ENCODE assay signal across 1 cellular context in the genomic region with DNA sequence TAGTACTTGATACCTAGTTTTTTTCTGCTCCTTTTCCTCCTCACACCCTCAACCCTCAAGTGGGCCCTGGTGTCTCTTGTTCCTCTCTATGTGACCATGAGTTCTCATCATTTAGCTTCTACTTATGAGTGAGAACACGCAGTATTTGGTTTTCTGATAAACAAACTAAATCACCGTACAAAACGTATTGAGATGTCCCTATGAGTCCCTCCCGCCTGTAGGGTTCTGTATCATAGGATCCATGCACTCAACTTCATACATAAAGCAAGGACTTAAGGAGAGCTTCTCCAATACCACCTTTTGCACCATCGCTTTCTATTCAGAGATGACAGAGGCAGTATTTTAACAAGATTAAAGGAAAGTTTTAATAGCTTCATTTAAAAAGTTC.
TF ChIP-seq lines count a peak whose summit lies in the region.

No MANE protein-coding gene starts in this region.

TF ChIP-seq in GM23338, 12 proteins besides CTCF, POLR2A, EP300 and RAD21 (continued from another document):
- TF ChIP-seq, protein P1, sequence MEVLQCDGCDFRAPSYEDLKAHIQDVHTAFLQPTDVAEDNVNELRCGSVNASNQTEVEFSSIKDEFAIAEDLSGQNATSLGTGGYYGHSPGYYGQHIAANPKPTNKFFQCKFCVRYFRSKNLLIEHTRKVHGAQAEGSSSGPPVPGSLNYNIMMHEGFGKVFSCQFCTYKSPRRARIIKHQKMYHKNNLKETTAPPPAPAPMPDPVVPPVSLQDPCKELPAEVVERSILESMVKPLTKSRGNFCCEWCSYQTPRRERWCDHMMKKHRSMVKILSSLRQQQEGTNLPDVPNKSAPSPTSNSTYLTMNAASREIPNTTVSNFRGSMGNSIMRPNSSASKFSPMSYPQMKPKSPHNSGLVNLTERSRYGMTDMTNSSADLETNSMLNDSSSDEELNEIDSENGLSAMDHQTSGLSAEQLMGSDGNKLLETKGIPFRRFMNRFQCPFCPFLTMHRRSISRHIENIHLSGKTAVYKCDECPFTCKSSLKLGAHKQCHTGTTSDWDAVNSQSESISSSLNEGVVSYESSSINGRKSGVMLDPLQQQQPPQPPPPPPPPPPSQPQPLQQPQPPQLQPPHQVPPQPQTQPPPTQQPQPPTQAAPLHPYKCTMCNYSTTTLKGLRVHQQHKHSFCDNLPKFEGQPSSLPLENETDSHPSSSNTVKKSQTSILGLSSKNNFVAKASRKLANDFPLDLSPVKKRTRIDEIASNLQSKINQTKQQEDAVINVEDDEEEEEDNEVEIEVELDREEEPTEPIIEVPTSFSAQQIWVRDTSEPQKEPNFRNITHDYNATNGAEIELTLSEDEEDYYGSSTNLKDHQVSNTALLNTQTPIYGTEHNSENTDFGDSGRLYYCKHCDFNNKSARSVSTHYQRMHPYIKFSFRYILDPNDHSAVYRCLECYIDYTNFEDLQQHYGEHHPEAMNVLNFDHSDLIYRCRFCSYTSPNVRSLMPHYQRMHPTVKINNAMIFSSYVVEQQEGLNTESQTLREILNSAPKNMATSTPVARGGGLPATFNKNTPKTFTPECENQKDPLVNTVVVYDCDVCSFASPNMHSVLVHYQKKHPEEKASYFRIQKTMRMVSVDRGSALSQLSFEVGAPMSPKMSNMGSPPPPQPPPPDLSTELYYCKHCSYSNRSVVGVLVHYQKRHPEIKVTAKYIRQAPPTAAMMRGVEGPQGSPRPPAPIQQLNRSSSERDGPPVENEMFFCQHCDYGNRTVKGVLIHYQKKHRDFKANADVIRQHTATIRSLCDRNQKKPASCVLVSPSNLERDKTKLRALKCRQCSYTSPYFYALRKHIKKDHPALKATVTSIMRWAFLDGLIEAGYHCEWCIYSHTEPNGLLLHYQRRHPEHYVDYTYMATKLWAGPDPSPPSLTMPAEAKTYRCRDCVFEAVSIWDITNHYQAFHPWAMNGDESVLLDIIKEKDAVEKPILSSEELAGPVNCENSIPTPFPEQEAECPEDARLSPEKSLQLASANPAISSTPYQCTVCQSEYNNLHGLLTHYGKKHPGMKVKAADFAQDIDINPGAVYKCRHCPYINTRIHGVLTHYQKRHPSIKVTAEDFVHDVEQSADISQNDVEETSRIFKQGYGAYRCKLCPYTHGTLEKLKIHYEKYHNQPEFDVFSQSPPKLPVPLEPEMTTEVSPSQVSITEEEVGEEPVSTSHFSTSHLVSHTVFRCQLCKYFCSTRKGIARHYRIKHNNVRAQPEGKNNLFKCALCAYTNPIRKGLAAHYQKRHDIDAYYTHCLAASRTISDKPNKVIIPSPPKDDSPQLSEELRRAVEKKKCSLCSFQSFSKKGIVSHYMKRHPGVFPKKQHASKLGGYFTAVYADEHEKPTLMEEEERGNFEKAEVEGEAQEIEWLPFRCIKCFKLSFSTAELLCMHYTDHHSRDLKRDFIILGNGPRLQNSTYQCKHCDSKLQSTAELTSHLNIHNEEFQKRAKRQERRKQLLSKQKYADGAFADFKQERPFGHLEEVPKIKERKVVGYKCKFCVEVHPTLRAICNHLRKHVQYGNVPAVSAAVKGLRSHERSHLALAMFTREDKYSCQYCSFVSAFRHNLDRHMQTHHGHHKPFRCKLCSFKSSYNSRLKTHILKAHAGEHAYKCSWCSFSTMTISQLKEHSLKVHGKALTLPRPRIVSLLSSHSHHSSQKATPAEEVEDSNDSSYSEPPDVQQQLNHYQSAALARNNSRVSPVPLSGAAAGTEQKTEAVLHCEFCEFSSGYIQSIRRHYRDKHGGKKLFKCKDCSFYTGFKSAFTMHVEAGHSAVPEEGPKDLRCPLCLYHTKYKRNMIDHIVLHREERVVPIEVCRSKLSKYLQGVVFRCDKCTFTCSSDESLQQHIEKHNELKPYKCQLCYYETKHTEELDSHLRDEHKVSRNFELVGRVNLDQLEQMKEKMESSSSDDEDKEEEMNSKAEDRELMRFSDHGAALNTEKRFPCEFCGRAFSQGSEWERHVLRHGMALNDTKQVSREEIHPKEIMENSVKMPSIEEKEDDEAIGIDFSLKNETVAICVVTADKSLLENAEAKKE (CRISPR knock-in tag; IDR thresholded peaks at IDR 0.05): no peak
- TF ChIP-seq EZH2phosphoT487 (IDR thresholded peaks at IDR 0.05; ENCODE audit: unreplicated experiment): no peak
- TF ChIP-seq, protein P2, sequence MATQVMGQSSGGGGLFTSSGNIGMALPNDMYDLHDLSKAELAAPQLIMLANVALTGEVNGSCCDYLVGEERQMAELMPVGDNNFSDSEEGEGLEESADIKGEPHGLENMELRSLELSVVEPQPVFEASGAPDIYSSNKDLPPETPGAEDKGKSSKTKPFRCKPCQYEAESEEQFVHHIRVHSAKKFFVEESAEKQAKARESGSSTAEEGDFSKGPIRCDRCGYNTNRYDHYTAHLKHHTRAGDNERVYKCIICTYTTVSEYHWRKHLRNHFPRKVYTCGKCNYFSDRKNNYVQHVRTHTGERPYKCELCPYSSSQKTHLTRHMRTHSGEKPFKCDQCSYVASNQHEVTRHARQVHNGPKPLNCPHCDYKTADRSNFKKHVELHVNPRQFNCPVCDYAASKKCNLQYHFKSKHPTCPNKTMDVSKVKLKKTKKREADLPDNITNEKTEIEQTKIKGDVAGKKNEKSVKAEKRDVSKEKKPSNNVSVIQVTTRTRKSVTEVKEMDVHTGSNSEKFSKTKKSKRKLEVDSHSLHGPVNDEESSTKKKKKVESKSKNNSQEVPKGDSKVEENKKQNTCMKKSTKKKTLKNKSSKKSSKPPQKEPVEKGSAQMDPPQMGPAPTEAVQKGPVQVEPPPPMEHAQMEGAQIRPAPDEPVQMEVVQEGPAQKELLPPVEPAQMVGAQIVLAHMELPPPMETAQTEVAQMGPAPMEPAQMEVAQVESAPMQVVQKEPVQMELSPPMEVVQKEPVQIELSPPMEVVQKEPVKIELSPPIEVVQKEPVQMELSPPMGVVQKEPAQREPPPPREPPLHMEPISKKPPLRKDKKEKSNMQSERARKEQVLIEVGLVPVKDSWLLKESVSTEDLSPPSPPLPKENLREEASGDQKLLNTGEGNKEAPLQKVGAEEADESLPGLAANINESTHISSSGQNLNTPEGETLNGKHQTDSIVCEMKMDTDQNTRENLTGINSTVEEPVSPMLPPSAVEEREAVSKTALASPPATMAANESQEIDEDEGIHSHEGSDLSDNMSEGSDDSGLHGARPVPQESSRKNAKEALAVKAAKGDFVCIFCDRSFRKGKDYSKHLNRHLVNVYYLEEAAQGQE (IDR thresholded peaks at IDR 0.05; ENCODE audit: unreplicated experiment): no peak
- TF ChIP-seq JUNB (IDR thresholded peaks at IDR 0.05; ENCODE audit: unreplicated experiment): no peak
- TF ChIP-seq, protein P3, sequence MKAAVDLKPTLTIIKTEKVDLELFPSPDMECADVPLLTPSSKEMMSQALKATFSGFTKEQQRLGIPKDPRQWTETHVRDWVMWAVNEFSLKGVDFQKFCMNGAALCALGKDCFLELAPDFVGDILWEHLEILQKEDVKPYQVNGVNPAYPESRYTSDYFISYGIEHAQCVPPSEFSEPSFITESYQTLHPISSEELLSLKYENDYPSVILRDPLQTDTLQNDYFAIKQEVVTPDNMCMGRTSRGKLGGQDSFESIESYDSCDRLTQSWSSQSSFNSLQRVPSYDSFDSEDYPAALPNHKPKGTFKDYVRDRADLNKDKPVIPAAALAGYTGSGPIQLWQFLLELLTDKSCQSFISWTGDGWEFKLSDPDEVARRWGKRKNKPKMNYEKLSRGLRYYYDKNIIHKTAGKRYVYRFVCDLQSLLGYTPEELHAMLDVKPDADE (IDR thresholded peaks at IDR 0.05): no peak
- TF ChIP-seq ZNF331 (CRISPR knock-in tag; IDR thresholded peaks at IDR 0.05; ENCODE audit: low read depth): no peak
- TF ChIP-seq STAT1 (IDR thresholded peaks at IDR 0.05; ENCODE audit: unreplicated experiment): no peak
- no peak for TF ChIP-seq POLR2AphosphoS5 (IDR thresholded peaks at IDR 0.05; ENCODE audit: low read depth)
- no peak for TF ChIP-seq CREB1 (CRISPR knock-in tag; IDR thresholded peaks at IDR 0.05; ENCODE audit: low read depth)
